ENCODE assay signal across 14 cellular contexts in genomic region chr6:167130712-167131684, GRCh38. TPM values are rescaled to one million over a fixed set of nuclear protein-coding genes. Genes with fewer than 3 reads are reported as not detected.
DNase-seq lines count a peak whose midpoint lies in the region; ATAC-seq and TF ChIP-seq lines count a peak whose summit lies in the region.
"Had no signal": no experiment of that assay in that cellular context is flagged by ENCODE, and none has a peak within 500 bp of the region (broad histone marks: within the 10 kb centered on the region; RNA-seq: fewer than 3 reads in every experiment).

No MANE protein-coding gene starts in this region.

- no peaks in the 10 kb centered on the region for H3K9me3 ChIP-seq in mucosa of descending colon
- H3K9me3 ChIP-seq: psoas muscle had no signal

- H3K27me3 ChIP-seq in foreskin keratinocyte, result no peaks in the 10 kb centered on the region
- H3K27me3 ChIP-seq: dorsolateral prefrontal cortex had no signal

- intact Hi-C loops in mucosa of descending colon (cut with DNase I, micrococcal nuclease), result no loop called here

- H3K27ac ChIP-seq in foreskin keratinocyte, result no peak overlapping the region
- H3K27ac ChIP-seq: dorsolateral prefrontal cortex, psoas muscle had no signal

- ATAC-seq in mucosa of descending colon (peak; percentile 54), foreskin keratinocyte (no peak)
- ATAC-seq: psoas muscle had no signal

- no peak for TF ChIP-seq CTCF in mucosa of descending colon (IDR thresholded peaks at IDR 0.05)
- TF ChIP-seq CTCF in foreskin keratinocyte (conservative IDR thresholded peaks at IDR 0.05), result no peak

- peak; percentile 16 for TF ChIP-seq POLR2A in GM19099 (IDR thresholded peaks at IDR 0.05; ENCODE audit: extremely low read depth, insufficient read length, low read depth)

- no peaks in the 10 kb centered on the region for H3K36me3 ChIP-seq in mucosa of descending colon (ENCODE audit: low read depth)

- no peaks in the 10 kb centered on the region for H3K4me1 ChIP-seq in mucosa of descending colon (ENCODE audit: low read depth)
- H3K4me1 ChIP-seq in foreskin keratinocyte, result no peaks in the 10 kb centered on the region
- H3K4me1 ChIP-seq: psoas muscle had no signal

- peak; percentile 52 for DNase-seq in DMS153 (lab: John Stamatoyannopoulos, UW)
- DNase-seq in NCI-H774 (lab: John Stamatoyannopoulos, UW), result peak; percentile 75
- peak in 1 of 3 donors; percentile 62 for DNase-seq in mucosa of descending colon
- DNase-seq in OCI-M1 (lab: John Stamatoyannopoulos, UW), result no peak
- DNase-seq in putamen (ENCODE audit: low spot score), result no peak
- DNase-seq in foreskin keratinocyte, result no peak
- no peak for DNase-seq in HuH-7 (ENCODE audit: low spot score)
- DNase-seq: psoas muscle, trophoblast cell had no signal

- no peak overlapping the region for H3K4me3 ChIP-seq in mucosa of descending colon
- H3K4me3 ChIP-seq: dorsolateral prefrontal cortex, psoas muscle had no signal

RNA-seq across cellular contexts. Expression of gene CCR6, which starts 8.1 kb away (rescaled TPM):
- under 1 TPM in 2 of 3 donors, not detected in 1; 0.17 to 0.43 TPM for total RNA-seq in mucosa of descending colon
- not detected in 2 replicates for total RNA-seq in foreskin keratinocyte
- not detected in 2 replicates for polyA plus RNA-seq in foreskin keratinocyte
- total RNA-seq: glomerular endothelial cell, LHCN-M2, psoas muscle had no signal

RNA-seq across cellular contexts. Expression of gene GPR31, which starts 26.8 kb away (rescaled TPM):
- not detected for total RNA-seq in mucosa of descending colon
- not detected in 2 replicates for total RNA-seq in foreskin keratinocyte
- polyA plus RNA-seq in foreskin keratinocyte, result not detected in 2 replicates
- total RNA-seq: dorsolateral prefrontal cortex; glomerular endothelial cell; LHCN-M2; psoas muscle; T-helper 1 cell treated with Interleukin-12 subunit alpha and Interleukin-12 subunit beta and Interleukin-4 antibody, amounts not matched to agents 30 ng/mL and 1 ng/mL, for 36 hours had no signal
- polyA plus RNA-seq: psoas muscle had no signal

Comparison
In these comparisons a context has a peak if more than half of its experiments do, and no peak if none do; other contexts are left out.
1. DNase-seq: peak in DMS153 (single experiment) and NCI-H774 (single experiment); none in OCI-M1 (single experiment), putamen (single experiment), foreskin keratinocyte (0 of 2) and HuH-7 (single experiment).